In genomic region chr11:63502252-63502820, GRCh38 we compare ENCODE assay signal across 18 cellular contexts. TPM values are rescaled to one million over a fixed set of nuclear protein-coding genes. Genes with fewer than 3 reads are reported as not detected.
"Had no signal": no experiment of that assay in that cellular context is flagged by ENCODE, and none has a peak within 500 bp of the region (broad histone marks: within the 10 kb centered on the region; RNA-seq: fewer than 3 reads in every experiment).

No MANE protein-coding gene starts in this region.

- H3K9me3 ChIP-seq: right lobe of liver had no signal

- ATAC-seq: activated T-cell treated with anti-CD3 and anti-CD28 coated beads, Interleukin-2, amount 50 U/mL, for 72 hours; left colon; natural killer cell; right lobe of liver; WTC11 had no signal

- H3K36me3 ChIP-seq: ascending aorta, esophagus muscularis mucosa, right lobe of liver, suprapubic skin, upper lobe of left lung had no signal

- H3K4me3 ChIP-seq: ascending aorta, dorsolateral prefrontal cortex, esophagus muscularis mucosa, lung, right lobe of liver, suprapubic skin, upper lobe of left lung had no signal

- H3K27ac Mint-ChIP-seq: activated T-cell treated with anti-CD3 and anti-CD28 coated beads, Interleukin-2, amount 50 U/mL, for 72 hours; T-helper 1 cell treated with Interleukin-12 subunit alpha and Interleukin-12 subunit beta and Interleukin-4 antibody, amounts not matched to agents 30 μg/mL and 1 μg/mL, for 36 hours; WTC11 had no signal

- DNase-seq: activated naive CD4-positive, alpha-beta T cell; activated T-cell treated with anti-CD3 and anti-CD28 coated beads, Interleukin-2, amount 50 U/mL, for 72 hours; dorsolateral prefrontal cortex; immature natural killer cell; left colon; natural killer cell; occipital lobe; right lobe of liver; stimulated activated naive CD4-positive, alpha-beta T cell; upper lobe of left lung had no signal

- H3K4me3 Mint-ChIP-seq: activated T-cell treated with anti-CD3 and anti-CD28 coated beads, Interleukin-2, amount 50 U/mL, for 72 hours; immature natural killer cell; natural killer cell; T-helper 1 cell treated with Interleukin-12 subunit alpha and Interleukin-12 subunit beta and Interleukin-4 antibody, amounts not matched to agents 30 μg/mL and 1 μg/mL, for 36 hours; WTC11 had no signal

- H3K4me1 ChIP-seq: suprapubic skin had no signal

- H3K27ac ChIP-seq: ascending aorta, dorsolateral prefrontal cortex, esophagus muscularis mucosa, right lobe of liver, suprapubic skin, upper lobe of left lung had no signal

- H3K27me3 ChIP-seq: ascending aorta, dorsolateral prefrontal cortex, esophagus muscularis mucosa, right lobe of liver, suprapubic skin, upper lobe of left lung had no signal

- H3K27me3 Mint-ChIP-seq: progenitor cell of endocrine pancreas had no signal

RNA-seq across cellular contexts. Expression of gene LGALS12, which starts 3.5 kb away (rescaled TPM):
- total RNA-seq: ascending aorta, esophagus muscularis mucosa, fibroblast of villous mesenchyme, occipital lobe had no signal

RNA-seq across cellular contexts. Expression of gene PLAAT5, which starts 11.4 kb away (rescaled TPM):
- total RNA-seq: fibroblast of villous mesenchyme, right lobe of liver had no signal

RNA-seq across cellular contexts. Expression of gene PLAAT4, which starts 34.3 kb away (rescaled TPM):
- total RNA-seq: progenitor cell of endocrine pancreas had no signal
